18 cellular contexts compared by ENCODE assay signal in genomic region chr1:55262822-55263221, GRCh38. TPM values are rescaled to one million over a fixed set of nuclear protein-coding genes. Genes with fewer than 3 reads are reported as not detected.
DNase-seq lines count a peak whose midpoint lies in the region; ATAC-seq and TF ChIP-seq lines count a peak whose summit lies in the region.
"Had no signal": no experiment of that assay in that cellular context is flagged by ENCODE, and none has a peak within 500 bp of the region (broad histone marks: within the 10 kb centered on the region; RNA-seq: fewer than 3 reads in every experiment).

No MANE protein-coding gene starts in this region.

- H3K79me2 ChIP-seq in PC-3 (ENCODE audit: low read length): no peaks in the 10 kb centered on the region

- no peak for TF ChIP-seq CTCF in PC-3 (conservative IDR thresholded peaks at IDR 0.05; ENCODE audit: low read depth, low read length)
- no peak for TF ChIP-seq CTCF in epithelial cell of esophagus (IDR thresholded peaks at IDR 0.05; ENCODE audit: insufficient read depth, low read depth, low read length, missing control alignments)
- TF ChIP-seq CTCF in omental fat pad (IDR thresholded peaks at IDR 0.05): no peak

- H3K4me3 ChIP-seq in PC-3 (ENCODE audit: low read length) (no peak overlapping the region), epithelial cell of esophagus (ENCODE audit: low read length) (no peak overlapping the region)
- H3K4me3 ChIP-seq: heart left ventricle, neural progenitor cell, right atrium auricular region had no signal

- POLR2A ChIA-PET in PC-3 (lab: Charles Lee; ENCODE audit: unreplicated experiment): no interaction called here

- H3K9me2 ChIP-seq in PC-3 (replicated peaks; ENCODE audit: low read length): no peaks in the 10 kb centered on the region

- no peaks in the 10 kb centered on the region for H3K9me3 ChIP-seq in PC-3 (ENCODE audit: low read length)
- H3K9me3 ChIP-seq: BE2C, right atrium auricular region had no signal

- intact Hi-C loops in PC-3 (cut with micrococcal nuclease): no loop called here

- H3K4me2 ChIP-seq in PC-3 (ENCODE audit: low read length): no peak overlapping the region
- H3K4me2 ChIP-seq: neural progenitor cell had no signal

- ATAC-seq in PC-3 (no peak), HG03565 (IDR thresholded peaks at IDR 0.05; ENCODE audit: unreplicated experiment) (no peak), omental fat pad (ENCODE audit: low FRiP score) (no peak)
- ATAC-seq: activated T-cell treated with anti-CD3 and anti-CD28 coated beads, Interleukin-2, amount 50 U/mL, for 72 hours; heart left ventricle; HepG2 had no signal

- no TSS peak for BruUV-seq in PC-3 (replicated peaks; lab: Mats Ljungman, UMichigan)

- peak; percentile 81 for DNase-seq in ELR (ENCODE audit: low read depth)
- peak; percentile 55 for DNase-seq in PC-3
- peak; percentile 95 for DNase-seq in epithelial cell of esophagus (ENCODE audit: low read depth)
- peak; percentile 91 for DNase-seq in renal cortical epithelial cell (ENCODE audit: low read depth)
- no peak for DNase-seq in T-helper 2 cell
- no peak for DNase-seq in LoVo (ENCODE audit: low spot score)
- DNase-seq in omental fat pad (ENCODE audit: low spot score): no peak
- DNase-seq: activated CD4-positive, alpha-beta memory T cell treated with anti-CD3 and anti-CD28 coated beads, Interleukin-2, amount 10 ng/mL, durations not matched to agents 7 days and 5 days; activated T-cell treated with anti-CD3 and anti-CD28 coated beads, Interleukin-2, amount 50 U/mL, for 72 hours; BE2C; heart left ventricle; kidney glomerular epithelial cell; SW 1271 had no signal

- H3K36me3 ChIP-seq in PC-3 (ENCODE audit: low read depth, low read length): no peaks in the 10 kb centered on the region
- H3K36me3 ChIP-seq: BE2C, heart left ventricle, neural progenitor cell, right atrium auricular region had no signal

- no peak overlapping the region for H2AFZ ChIP-seq in PC-3 (ENCODE audit: low read length)
- H2AFZ ChIP-seq: neural progenitor cell had no signal

- no peak overlapping the region for H3K9ac ChIP-seq in PC-3 (ENCODE audit: low read length)
- H3K9ac ChIP-seq: neural progenitor cell had no signal

- H3F3A ChIP-seq in PC-3 (ENCODE audit: low read length, unreplicated experiment): no peaks in the 10 kb centered on the region

- no peak overlapping the region for H3K27ac ChIP-seq in PC-3 (ENCODE audit: low read length)
- H3K27ac ChIP-seq: heart left ventricle, neural progenitor cell, right atrium auricular region, VCaP had no signal

- no peaks in the 10 kb centered on the region for H3K27me3 ChIP-seq in PC-3 (ENCODE audit: low read length)
- H3K27me3 ChIP-seq: BE2C, heart left ventricle, neural progenitor cell, right atrium auricular region had no signal

- H3K4me1 ChIP-seq in PC-3 (ENCODE audit: insufficient read depth, low read length): no peaks in the 10 kb centered on the region
- H3K4me1 ChIP-seq: BE2C, right atrium auricular region had no signal

- CTCF ChIA-PET in PC-3 (lab: Charles Lee): no interaction called here

- no peaks in the 10 kb centered on the region for H4K20me1 ChIP-seq in PC-3 (ENCODE audit: low read length)

RNA-seq across cellular contexts. Expression of gene USP24, which starts 47.7 kb away (rescaled TPM):
- total RNA-seq in PC-3 (2014; rRNA removed) (29.1 and 38.5 TPM in 2 replicates), renal cortical epithelial cell (44.8 and 79.9 TPM in 2 replicates), omental fat pad (10 to 100 TPM; 42.7 to 77.1 (median 64.8) TPM)

Comparison
In these comparisons a context has a peak if more than half of its experiments do, and no peak if none do; other contexts are left out.
1. DNase-seq: peak in ELR (single experiment), PC-3 (single experiment), epithelial cell of esophagus (single experiment) and renal cortical epithelial cell (single experiment); none in T-helper 2 cell (0 of 5), LoVo (single experiment) and omental fat pad (single experiment).